In genomic region chr19:13864513-13865242, GRCh38 we compare ENCODE assay signal across 10 cellular contexts. TPM values are rescaled to one million over a fixed set of nuclear protein-coding genes. Genes with fewer than 3 reads are reported as not detected.
DNase-seq lines count a peak whose midpoint lies in the region; ATAC-seq and TF ChIP-seq lines count a peak whose summit lies in the region.
"Had no signal": no experiment of that assay in that cellular context is flagged by ENCODE, and none has a peak within 500 bp of the region (broad histone marks: within the 10 kb centered on the region; RNA-seq: fewer than 3 reads in every experiment).

No MANE protein-coding gene starts in this region.

- H3K4me2 ChIP-seq in PC-3 (ENCODE audit: low read length), result peak overlapping the region; percentile 78

- H3K9me3 ChIP-seq in PC-3 (ENCODE audit: low read length), result no peaks in the 10 kb centered on the region

- DNase-seq in DMS53 (lab: John Stamatoyannopoulos, UW) (peak; percentile 59), DMS53 treated with DMSO at 0.1 percent for 48 hours (lab: John Stamatoyannopoulos, UW; ENCODE audit: unreplicated experiment) (no peak), PC-3 (no peak), epithelial cell of proximal tubule (ENCODE audit: low read depth) (no peak), middle frontal gyrus (ENCODE audit: extremely low spot score, low spot score) (no peak), SHP77 treated with DMSO at 0.1 percent for 48 hours (lab: John Stamatoyannopoulos, UW) (no peak)
- DNase-seq: NCI-H446 had no signal

- H2AFZ ChIP-seq in PC-3 (ENCODE audit: low read length), result peak overlapping the region; percentile 62; the same call in 1 of the 2 replicates

- peaks cover 9% of the 10 kb centered on the region for H3K4me1 ChIP-seq in PC-3 (ENCODE audit: insufficient read depth, low read length)

- H3K36me3 ChIP-seq in PC-3 (ENCODE audit: low read depth, low read length), result no peaks in the 10 kb centered on the region

- POLR2A ChIA-PET in PC-3 (lab: Charles Lee; ENCODE audit: unreplicated experiment), result no interaction called here

- H3K4me3 ChIP-seq in PC-3 (ENCODE audit: low read length), result peak overlapping the region; percentile 59
- H3K4me3 ChIP-seq in epithelial cell of proximal tubule (ENCODE audit: low read depth, low read length), result peak overlapping the region; percentile 33
- H3K4me3 ChIP-seq in skin epidermis, result peak overlapping the region in 6 of 7 experiments; percentile 52 to 66 (median 64)

- CTCF ChIA-PET in PC-3 (lab: Charles Lee), result no interaction called here

- TF ChIP-seq CTCF in PC-3 (conservative IDR thresholded peaks at IDR 0.05; ENCODE audit: low read depth, low read length) (no peak), epithelial cell of proximal tubule (conservative IDR thresholded peaks at IDR 0.05; ENCODE audit: low read depth, low read length) (no peak)

- no peak overlapping the region for H3K9ac ChIP-seq in PC-3 (ENCODE audit: low read length)

- H3F3A ChIP-seq in PC-3 (ENCODE audit: low read length, unreplicated experiment), result peaks cover 4% of the 10 kb centered on the region

- H3K79me2 ChIP-seq in PC-3 (ENCODE audit: low read length), result no peaks in the 10 kb centered on the region

- ATAC-seq in PC-3 (no peak), GM18519 (IDR thresholded peaks at IDR 0.05; ENCODE audit: low FRiP score, unreplicated experiment) (no peak)

- intact Hi-C loops in PC-3 (cut with micrococcal nuclease), result loop anchor here (5.0 kb wide), 1 partner anchor 37 kb away; no protein-coding TSS in a partner anchor

- H3K27ac ChIP-seq in PC-3 (ENCODE audit: low read length), result no peak overlapping the region
- H3K27ac ChIP-seq in skin epidermis, result peak overlapping the region in 6 of 21 experiments; percentile 17 to 66 (median 55)

- H3K27me3 ChIP-seq in PC-3 (ENCODE audit: low read length), result no peaks in the 10 kb centered on the region

- no peaks in the 10 kb centered on the region for H4K20me1 ChIP-seq in PC-3 (ENCODE audit: low read length)

- no TSS peak for BruUV-seq in PC-3 (replicated peaks; lab: Mats Ljungman, UMichigan)

- no peaks in the 10 kb centered on the region for H3K9me2 ChIP-seq in PC-3 (replicated peaks; ENCODE audit: low read length)

RNA-seq across cellular contexts. Expression of gene NANOS3, which starts 12.3 kb away (rescaled TPM):
- total RNA-seq in PC-3 (2014; rRNA removed), result 1.7 TPM in 1 of 2 replicates, not detected in the other
- not detected in 2 replicates for total RNA-seq in epithelial cell of proximal tubule
- total RNA-seq: mononuclear cell had no signal

RNA-seq across cellular contexts. Expression of gene BRME1, which starts 41.2 kb away (rescaled TPM):
- total RNA-seq in PC-3 (2014; rRNA removed), result 5.4 and 6.0 TPM in 2 replicates
- 0.58 and 1.4 TPM in 2 replicates for total RNA-seq in epithelial cell of proximal tubule

RNA-seq across cellular contexts. Expression of gene CC2D1A, which starts 41.3 kb away (rescaled TPM):
- 67.7 and 102 TPM in 2 replicates for total RNA-seq in PC-3 (2014; rRNA removed)
- total RNA-seq in epithelial cell of proximal tubule, result 27.2 and 30.6 TPM in 2 replicates
